Comparison of ENCODE assay signal across 10 cellular contexts in genomic region chr7:151689196-151689971, GRCh38.
DNase-seq lines count a peak whose midpoint lies in the region; ATAC-seq and TF ChIP-seq lines count a peak whose summit lies in the region.
"Had no signal": no experiment of that assay in that cellular context is flagged by ENCODE, and none has a peak within 500 bp of the region (broad histone marks: within the 10 kb centered on the region; RNA-seq: fewer than 3 reads in every experiment).

No MANE protein-coding gene starts in this region.

- no peaks in the 10 kb centered on the region for H3K36me3 ChIP-seq in H7 (replicated peaks; ENCODE audit: control insufficient read depth, insufficient read depth, low read length)
- no peaks in the 10 kb centered on the region for H3K36me3 ChIP-seq in esophagus muscularis mucosa
- no peaks in the 10 kb centered on the region for H3K36me3 ChIP-seq in osteoblast (ENCODE audit: insufficient read depth, low read length)

- intact Hi-C loops in esophagus muscularis mucosa (cut with DNase I), result no loop called here

- TF ChIP-seq EP300 in esophagus muscularis mucosa (IDR thresholded peaks at IDR 0.05), result no peak

- no peak overlapping the region for H3K4me2 ChIP-seq in osteoblast (ENCODE audit: insufficient read depth, low read length)

- H3K9me3 ChIP-seq in esophagus muscularis mucosa, result no peaks in the 10 kb centered on the region
- no peaks in the 10 kb centered on the region for H3K9me3 ChIP-seq in osteoblast (ENCODE audit: low read depth, low read length)
- H3K9me3 ChIP-seq: Caco-2 had no signal

- 34% methylated on average over 5 of the region's 22 CpGs for WGBS in esophagus muscularis mucosa

- H3K4me3 ChIP-seq in H7 (ENCODE audit: insufficient read depth, low read depth, low read length) (no peak overlapping the region), esophagus muscularis mucosa (no peak overlapping the region), osteoblast (ENCODE audit: insufficient read depth, low read length) (no peak overlapping the region)

- H4K20me1 ChIP-seq in osteoblast (ENCODE audit: insufficient read depth, low read length), result no peaks in the 10 kb centered on the region

- H3K4me1 ChIP-seq in esophagus muscularis mucosa (peaks cover 49 to 57% (median 53%) of the 10 kb centered on the region in 4 donors), osteoblast (ENCODE audit: insufficient read depth, low read length) (peaks cover 26% of the 10 kb centered on the region)

- no peak for TF ChIP-seq POLR2A in esophagus muscularis mucosa (IDR thresholded peaks at IDR 0.05; ENCODE audit: low read depth)

- no peaks in the 10 kb centered on the region for H3K27me3 ChIP-seq in H7 (ENCODE audit: control insufficient read depth, insufficient read depth, low read length)
- H3K27me3 ChIP-seq in esophagus muscularis mucosa, result no peaks in the 10 kb centered on the region
- no peaks in the 10 kb centered on the region for H3K27me3 ChIP-seq in osteoblast (ENCODE audit: insufficient read depth, low read length)

- DNase-seq in H7 (peak; percentile 54), NCI-H510A treated with DMSO at 0.1 percent for 48 hours (lab: John Stamatoyannopoulos, UW) (peak; percentile 68), esophagus muscularis mucosa (ENCODE audit: extremely low spot score) (no peak), osteoblast (ENCODE audit: insufficient read length, low spot score, missing footprints) (peak; percentile 74), islet precursor cell (no peak), mesenteric fat pad (ENCODE audit: low spot score) (no peak)
- DNase-seq: Caco-2; stimulated activated CD4-positive, alpha-beta T cell treated with anti-CD3 and anti-CD28 coated beads, Interleukin-12 subunit alpha, Interleukin-12 subunit beta, amount 100 ng/mL, for 4 hours had no signal

- ATAC-seq in HG02588 (IDR thresholded peaks at IDR 0.05; ENCODE audit: unreplicated experiment), result no peak
- ATAC-seq in HG03565 (IDR thresholded peaks at IDR 0.05; ENCODE audit: unreplicated experiment), result no peak

- H3K27ac ChIP-seq in esophagus muscularis mucosa (replicated peaks in 1 of 4) (peak overlapping the region; percentile 64 to 78 (median 75)), osteoblast (ENCODE audit: low read depth, low read length) (no peak overlapping the region)

- no peaks in the 10 kb centered on the region for H3K79me2 ChIP-seq in osteoblast (ENCODE audit: insufficient read depth, low read length)

- no peak overlapping the region for H2AFZ ChIP-seq in osteoblast (ENCODE audit: low read length)

- TF ChIP-seq CTCF in esophagus muscularis mucosa (IDR thresholded peaks at IDR 0.05) (no peak), osteoblast (IDR thresholded peaks at IDR 0.05; ENCODE audit: extremely low read depth, low read depth, low read length) (no peak)

Comparison
In these comparisons a context has a peak if more than half of its experiments do, and no peak if none do; other contexts are left out.
1. DNase-seq: peak in H7 (single experiment), NCI-H510A treated with DMSO at 0.1 percent for 48 hours (single experiment) and osteoblast (single experiment); none in esophagus muscularis mucosa (single experiment), islet precursor cell (single experiment) and mesenteric fat pad (single experiment).